In genomic region chr19:17041994-17042393, GRCh38 we compare ENCODE assay signal across 15 cellular contexts. TPM values are rescaled to one million over a fixed set of nuclear protein-coding genes. Genes with fewer than 3 reads are reported as not detected.
A peak's percentile ranks its signal among the peaks of the same experiment; 100 is the strongest.
DNase-seq lines count a peak whose midpoint lies in the region; ATAC-seq, FAIRE-seq and TF ChIP-seq lines count a peak whose summit lies in the region.
"Had no signal": no experiment of that assay in that cellular context is flagged by ENCODE, and none has a peak within 500 bp of the region (broad histone marks: within the 10 kb centered on the region; RNA-seq: fewer than 3 reads in every experiment).

No MANE protein-coding gene starts in this region.

- H3K9me3 ChIP-seq in endothelial cell of umbilical vein (replicated peaks; ENCODE audit: control insufficient read depth, insufficient read depth, low read length) = no peaks in the 10 kb centered on the region
- no peaks in the 10 kb centered on the region for H3K9me3 ChIP-seq in HepG2 (ENCODE audit: low read length)
- no peaks in the 10 kb centered on the region for H3K9me3 ChIP-seq in CD8-positive, alpha-beta T cell (ENCODE audit: low read length)

- H3K79me2 ChIP-seq in endothelial cell of umbilical vein (ENCODE audit: control insufficient read depth, insufficient read depth, low read length) (no peaks in the 10 kb centered on the region), HepG2 (ENCODE audit: insufficient read depth, low read length) (no peaks in the 10 kb centered on the region)

- in situ Hi-C loops in HepG2 (cut with HindIII; ENCODE audit: extremely low pct_ligation_motif_present, low pct_unique_long_range_greater_than_20kb) = no loop called here

- H3K9me3 Mint-ChIP-seq in CD8-positive, alpha-beta T cell = no peaks in the 10 kb centered on the region
- H3K9me3 Mint-ChIP-seq: activated T-helper 1 cell treated with anti-CD3 and anti-CD28 coated beads, Interleukin-12 subunit alpha, Interleukin-12 subunit beta, Interleukin-2, Interleukin-4 antibody, amounts not matched to agents 30 ng/mL and 10 ng/mL and 1 ng/mL, durations not matched to agents 14 hours and 24 hours and 36 hours; CD4-positive, CD25-positive, alpha-beta regulatory T cell; T-helper 1 cell treated with Interleukin-12 subunit alpha and Interleukin-12 subunit beta and Interleukin-4 antibody, amounts not matched to agents 30 μg/mL and 1 μg/mL, for 36 hours had no signal

- POLR2A ChIA-PET in endothelial cell of umbilical vein (lab: Charles Lee) = no interaction called here
- POLR2A ChIA-PET in HepG2 (lab: Yijun Ruan, JAX) = no interaction called here
- POLR2A ChIA-PET in CD8-positive, alpha-beta T cell (lab: Charles Lee) = no interaction called here

- TF ChIP-seq RAD21 in HepG2 (CRISPR knock-in tag; IDR thresholded peaks at IDR 0.05) = no peak

- no peak for TF ChIP-seq EP300 in HepG2 (IDR thresholded peaks at IDR 0.05; ENCODE audit: low read depth in 2 of 2, low read length in 2 of 2)
- no peak for TF ChIP-seq EP300 in HepG2 (CRISPR knock-in tag; IDR thresholded peaks at IDR 0.05; ENCODE audit: borderline replicate concordance)

- H3K9ac ChIP-seq in endothelial cell of umbilical vein (replicated peaks; ENCODE audit: extremely low read depth, insufficient read depth, low read length) (no peak overlapping the region), HepG2 (ENCODE audit: insufficient read depth, low read depth, low read length) (no peak overlapping the region)
- H3K9ac ChIP-seq: KMS-11 had no signal

- peaks cover 2 to 3% of the 10 kb centered on the region in 2 experiments for H3K27me3 ChIP-seq in endothelial cell of umbilical vein (ENCODE audit: control insufficient read depth in 2 of 2, insufficient read depth in 2 of 2, low read length in 2 of 2)
- peaks cover 2 to 15% of the 10 kb centered on the region in 2 experiments; a peak in 2 of 5 replicates for H3K27me3 ChIP-seq in HepG2 (ENCODE audit: control insufficient read depth in 1 of 2, insufficient read depth in 2 of 2, low read length in 2 of 2)
- no peaks in the 10 kb centered on the region for H3K27me3 ChIP-seq in CD8-positive, alpha-beta T cell (ENCODE audit: insufficient read depth, low read length)

- DNase-seq in NCI-H2029 (lab: John Stamatoyannopoulos, UW) (peak; percentile 9), endothelial cell of umbilical vein (ENCODE audit: low read depth, low spot score) (peak; percentile 55), HepG2 (ENCODE audit: low spot score) (no peak), smooth muscle cell of the brain vasculature (ENCODE audit: low read depth, low spot score) (peak; percentile 88), NCI-H1105 treated with DMSO at 0.1 percent for 48 hours (lab: John Stamatoyannopoulos, UW) (no peak), COLO829 (ENCODE audit: low spot score) (no peak)
- no peak for DNase-seq in stimulated activated CD4-positive, alpha-beta T cell treated with anti-CD3 and anti-CD28 coated beads, Interleukin-4, amount 100 ng/mL, for 24 hours
- DNase-seq in CD8-positive, alpha-beta T cell = no peak
- DNase-seq: activated CD4-positive, alpha-beta T cell treated with anti-CD3 and anti-CD28 coated beads for 4 hours; CD4-positive, CD25-positive, alpha-beta regulatory T cell; NCI-H2081 had no signal

- H3K4me3 Mint-ChIP-seq in CD8-positive, alpha-beta T cell = no peak overlapping the region
- H3K4me3 Mint-ChIP-seq: activated T-helper 1 cell treated with anti-CD3 and anti-CD28 coated beads, Interleukin-12 subunit alpha, Interleukin-12 subunit beta, Interleukin-2, Interleukin-4 antibody, amounts not matched to agents 30 ng/mL and 10 ng/mL and 1 ng/mL, durations not matched to agents 14 hours and 24 hours and 36 hours; CD4-positive, CD25-positive, alpha-beta regulatory T cell; T-helper 1 cell treated with Interleukin-12 subunit alpha and Interleukin-12 subunit beta and Interleukin-4 antibody, amounts not matched to agents 30 μg/mL and 1 μg/mL, for 36 hours had no signal

- H3K27ac Mint-ChIP-seq in CD8-positive, alpha-beta T cell = no peak overlapping the region
- H3K27ac Mint-ChIP-seq: activated T-helper 1 cell treated with anti-CD3 and anti-CD28 coated beads, Interleukin-12 subunit alpha, Interleukin-12 subunit beta, Interleukin-2, Interleukin-4 antibody, amounts not matched to agents 30 ng/mL and 10 ng/mL and 1 ng/mL, durations not matched to agents 14 hours and 24 hours and 36 hours; T-helper 1 cell treated with Interleukin-12 subunit alpha and Interleukin-12 subunit beta and Interleukin-4 antibody, amounts not matched to agents 30 μg/mL and 1 μg/mL, for 36 hours had no signal

- FAIRE-seq in endothelial cell of umbilical vein (lab: Jason Lieb, UNC) (peak; percentile 40), HepG2 (lab: Jason Lieb, UNC) (no peak)

- peaks cover 2% of the 10 kb centered on the region for H3K36me3 Mint-ChIP-seq in CD8-positive, alpha-beta T cell
- H3K36me3 Mint-ChIP-seq: CD4-positive, CD25-positive, alpha-beta regulatory T cell had no signal

- H4K20me1 ChIP-seq in endothelial cell of umbilical vein (replicated peaks; ENCODE audit: control insufficient read depth, extremely low read depth, insufficient read depth, low read length) = no peaks in the 10 kb centered on the region
- H4K20me1 ChIP-seq in HepG2 (ENCODE audit: insufficient read depth, low read length) = no peaks in the 10 kb centered on the region

- BruUV-seq in endothelial cell of umbilical vein (replicated peaks; lab: Mats Ljungman, UMichigan) (no TSS peak), HepG2 (replicated peaks; lab: Mats Ljungman, UMichigan) (no TSS peak)

- no peak overlapping the region for H3K27ac ChIP-seq in endothelial cell of umbilical vein (ENCODE audit: insufficient read depth, low read depth, low read length)
- H3K27ac ChIP-seq in HepG2 (ENCODE audit: extremely low read length, insufficient read depth, low read length) = no peak overlapping the region
- no peak overlapping the region for H3K27ac ChIP-seq in CD8-positive, alpha-beta T cell (ENCODE audit: low read depth, low read length)
- H3K27ac ChIP-seq: KMS-11, skin epidermis had no signal

- H3K4me1 Mint-ChIP-seq in CD8-positive, alpha-beta T cell (ENCODE audit: low read depth) = no peaks in the 10 kb centered on the region
- H3K4me1 Mint-ChIP-seq: CD4-positive, CD25-positive, alpha-beta regulatory T cell had no signal

- dilution Hi-C loops in endothelial cell of umbilical vein (cut with MboI; ENCODE audit: extremely low pct_ligation_motif_present, low sequenced_read_pairs) = no loop called here

- TF ChIP-seq POLR2A in endothelial cell of umbilical vein (IDR thresholded peaks at IDR 0.05; ENCODE audit: low read depth, low read length) (no peak), HepG2 (IDR thresholded peaks at IDR 0.05; ENCODE audit: insufficient read depth in 1 of 2, low read depth in 2 of 2, low read length in 2 of 2) (no peak)

- TF ChIP-seq CTCF in endothelial cell of umbilical vein (IDR thresholded peaks at IDR 0.05; ENCODE audit: extremely low read depth in 1 of 2, insufficient read depth in 1 of 2, low read depth in 1 of 2, low read length in 2 of 2) (no peak), HepG2 (CRISPR knock-in tag; IDR thresholded peaks at IDR 0.05) (no peak)
- TF ChIP-seq CTCF in CD8-positive, alpha-beta T cell (IDR thresholded peaks at IDR 0.05) = no peak

- H3K27me3 Mint-ChIP-seq in CD8-positive, alpha-beta T cell (ENCODE audit: low read depth) = peaks cover 2% of the 10 kb centered on the region

- H2AFZ ChIP-seq in endothelial cell of umbilical vein (ENCODE audit: low read depth, low read length) (no peak overlapping the region), HepG2 (ENCODE audit: low read length) (no peak overlapping the region)

- WGBS in HepG2 (ENCODE audit: low lambda C conversion rate) = 23% methylated on average over 9 of the region's 11 CpGs

- intact Hi-C loops in endothelial cell of umbilical vein (cut with micrococcal nuclease) (no loop called here), HepG2 (cut with micrococcal nuclease; ENCODE audit: unreplicated experiment) (no loop called here)
- intact Hi-C loops in CD8-positive, alpha-beta T cell (cut with DNase I, micrococcal nuclease) = no loop called here

- CTCF ChIA-PET in endothelial cell of umbilical vein (lab: Charles Lee) = interaction anchor here (1.5 to 2.1 kb wide), 3 partner anchors 8 to 263 kb away, joined by 4 to 14 read pairs (median 5); no protein-coding TSS in a partner anchor
- CTCF ChIA-PET in HepG2 (lab: Yijun Ruan, JAX; ENCODE audit: low intra/inter-chr PET ratio, low total read pairs) = no interaction called here
- CTCF ChIA-PET in CD8-positive, alpha-beta T cell (lab: Charles Lee) = interaction anchor here (0.6 kb wide), 1 partner anchor 221 kb away, joined by 3 read pairs; no protein-coding TSS in a partner anchor

- H3K4me1 ChIP-seq in endothelial cell of umbilical vein (ENCODE audit: control insufficient read depth, extremely low read depth, insufficient read depth, low read length) (no peaks in the 10 kb centered on the region), HepG2 (ENCODE audit: insufficient read depth, low read length) (peaks cover 14% of the 10 kb centered on the region; the same call in 1 of the 2 replicates)
- H3K4me1 ChIP-seq in CD8-positive, alpha-beta T cell (ENCODE audit: insufficient read depth, low read length) = no peaks in the 10 kb centered on the region

- H3K9me1 ChIP-seq in endothelial cell of umbilical vein (replicated peaks; ENCODE audit: control insufficient read depth, extremely low read depth, insufficient read depth, low read length) = no peaks in the 10 kb centered on the region

- no peaks in the 10 kb centered on the region for H3K36me3 ChIP-seq in endothelial cell of umbilical vein (ENCODE audit: control insufficient read depth in 2 of 2, extremely low read depth in 1 of 2, insufficient read depth in 2 of 2, low read length in 2 of 2)
- no peaks in the 10 kb centered on the region for H3K36me3 ChIP-seq in HepG2 (replicated peaks in 1 of 2; ENCODE audit: control insufficient read depth in 1 of 2, insufficient read depth in 2 of 2, low read length in 2 of 2)
- no peaks in the 10 kb centered on the region for H3K36me3 ChIP-seq in CD8-positive, alpha-beta T cell (ENCODE audit: insufficient read depth, low read length)

- H3K4me2 ChIP-seq in endothelial cell of umbilical vein (ENCODE audit: insufficient read depth, low read length) (no peak overlapping the region), HepG2 (ENCODE audit: low read depth, low read length) (peak overlapping the region; percentile 65)
- H3K4me2 ChIP-seq: KMS-11 had no signal

- H3K4me3 ChIP-seq in endothelial cell of umbilical vein (replicated peaks in 1 of 3; ENCODE audit: insufficient read depth in 1 of 3, low read depth in 1 of 3, low read length in 3 of 3) (no peak overlapping the region), HepG2 (replicated peaks in 1 of 3; ENCODE audit: insufficient read depth in 1 of 3, low read depth in 2 of 3, low read length in 3 of 3) (peak overlapping the region in 1 of 3 experiments; percentile 44; a peak in 1 of 6 replicates)
- no peak overlapping the region for H3K4me3 ChIP-seq in CD8-positive, alpha-beta T cell (ENCODE audit: low read depth, low read length)
- H3K4me3 ChIP-seq: skin epidermis had no signal

- ATAC-seq in HepG2 = peak; percentile 19; the same call in 1 of the 3 replicates
- no peak for ATAC-seq in CD8-positive, alpha-beta T cell

RNA-seq across cellular contexts. Expression of gene CPAMD8, which starts 15.4 kb away (rescaled TPM):
- 2.2 and 2.9 TPM in 2 replicates for total RNA-seq in endothelial cell of umbilical vein
- 3.9 and 5.3 TPM in 2 replicates for polyA plus RNA-seq in endothelial cell of umbilical vein
- polyA plus RNA-seq in endothelial cell of umbilical vein (2011; cell fraction: cytosol; rRNA removed) = 1.8 and 2.4 TPM in 2 replicates
- 5.1 and 5.5 TPM in 2 replicates for polyA plus RNA-seq in endothelial cell of umbilical vein (2011; cell fraction: nucleus; rRNA removed)
- polyA plus RNA-seq in endothelial cell of umbilical vein (2012) = 0.95 and 1.8 TPM in 2 replicates
- polyA minus RNA-seq in endothelial cell of umbilical vein = 2.0 and 3.2 TPM in 2 replicates
- not detected for polyA minus RNA-seq in endothelial cell of umbilical vein (2011; cell fraction: cytosol; rRNA and poly(A)+ RNA removed)
- 2.8 and 3.6 TPM in 2 replicates for polyA minus RNA-seq in endothelial cell of umbilical vein (2011; cell fraction: nucleus; rRNA and poly(A)+ RNA removed)
- 0.28 and 0.29 TPM in 2 replicates for total RNA-seq in HepG2 (2016; rRNA removed; fragmentation: Illumina TruSeq; extraction: Trizol)
- not detected in 2 replicates for total RNA-seq in HepG2 (2016; cell fraction: cytosol; rRNA removed; fragmentation: Illumina TruSeq; extraction: Trizol; ENCODE audit: low read depth)
- 0.04 and 0.21 TPM in 2 replicates for total RNA-seq in HepG2 (2016; cell fraction: insoluble cytoplasmic fraction; rRNA removed; fragmentation: Illumina TruSeq; extraction: Trizol)
- total RNA-seq in HepG2 (2016; cell fraction: membrane; rRNA removed; fragmentation: Illumina TruSeq; extraction: Trizol) = not detected in 2 replicates
- 0.34 TPM in 2 replicates for total RNA-seq in HepG2 (2016; cell fraction: nucleus; rRNA removed; fragmentation: Illumina TruSeq; extraction: Trizol)
- polyA plus RNA-seq in HepG2 (2011; rRNA removed) = 0.34 and 0.91 TPM in 2 replicates
- polyA plus RNA-seq in HepG2 (2011; cell fraction: cytosol; rRNA removed) = 0.21 and 0.35 TPM in 2 replicates
- polyA plus RNA-seq in HepG2 (2011; cell fraction: nucleus; rRNA removed) = 1.6 and 2.5 TPM in 2 replicates
- 0.12 and 0.71 TPM in 2 replicates for polyA plus RNA-seq in HepG2 (2012)
- 0.09 TPM in 1 of 2 replicates, not detected in the other for polyA plus RNA-seq in HepG2 (2016; cell fraction: cytosol; fragmentation: Illumina TruSeq; extraction: Trizol; ENCODE audit: low read depth)
- polyA plus RNA-seq in HepG2 (2016; cell fraction: insoluble cytoplasmic fraction; fragmentation: Illumina TruSeq; extraction: Trizol; ENCODE audit: low read depth) = 0.07 TPM in 1 of 2 replicates, not detected in the other
- 0.26 TPM in 1 of 2 replicates, not detected in the other for polyA plus RNA-seq in HepG2 (2016; cell fraction: membrane; fragmentation: Illumina TruSeq; extraction: Trizol; ENCODE audit: low read depth)
- 0.14 and 0.48 TPM in 2 replicates for polyA plus RNA-seq in HepG2 (2016; cell fraction: nucleus; fragmentation: Illumina TruSeq; extraction: Trizol; ENCODE audit: insufficient read depth, low read depth)
- 0.30 and 0.94 TPM in 2 replicates for polyA minus RNA-seq in HepG2 (2011; rRNA and poly(A)+ RNA removed; ENCODE audit: low replicate concordance)
- polyA minus RNA-seq in HepG2 (2011; cell fraction: cytosol; rRNA and poly(A)+ RNA removed) = not detected in 2 replicates
- 0.26 and 1.4 TPM in 2 replicates for polyA minus RNA-seq in HepG2 (2011; cell fraction: nucleus; rRNA and poly(A)+ RNA removed)
- under 1 TPM; 0.25 to 0.43 TPM for total RNA-seq in CD8-positive, alpha-beta T cell

RNA-seq across cellular contexts. Expression of gene HAUS8, which starts 33.3 kb away (rescaled TPM):
- total RNA-seq in endothelial cell of umbilical vein (23.4 and 30.3 TPM in 2 replicates), HepG2 (2016; rRNA removed; fragmentation: Illumina TruSeq; extraction: Trizol) (17.5 and 19.1 TPM in 2 replicates)
- polyA plus RNA-seq in endothelial cell of umbilical vein (9.0 and 9.6 TPM in 2 replicates), HepG2 (2011; rRNA removed) (7.1 and 7.8 TPM in 2 replicates)
- 16.1 and 17.5 TPM in 2 replicates for polyA plus RNA-seq in endothelial cell of umbilical vein (2011; cell fraction: cytosol; rRNA removed)
- polyA plus RNA-seq in endothelial cell of umbilical vein (2011; cell fraction: nucleus; rRNA removed) = 17.8 and 25.4 TPM in 2 replicates
- polyA plus RNA-seq in endothelial cell of umbilical vein (2012) = 12.6 and 15.8 TPM in 2 replicates
- 7.9 and 8.0 TPM in 2 replicates for polyA minus RNA-seq in endothelial cell of umbilical vein
- polyA minus RNA-seq in endothelial cell of umbilical vein (2011; cell fraction: cytosol; rRNA and poly(A)+ RNA removed) = 13.7 TPM
- polyA minus RNA-seq in endothelial cell of umbilical vein (2011; cell fraction: nucleus; rRNA and poly(A)+ RNA removed) = 7.5 and 8.4 TPM in 2 replicates
- 7.9 and 8.8 TPM in 2 replicates for total RNA-seq in HepG2 (2016; cell fraction: cytosol; rRNA removed; fragmentation: Illumina TruSeq; extraction: Trizol; ENCODE audit: low read depth)
- 17.4 and 19.5 TPM in 2 replicates for total RNA-seq in HepG2 (2016; cell fraction: insoluble cytoplasmic fraction; rRNA removed; fragmentation: Illumina TruSeq; extraction: Trizol)
- total RNA-seq in HepG2 (2016; cell fraction: membrane; rRNA removed; fragmentation: Illumina TruSeq; extraction: Trizol) = 10.4 and 12.6 TPM in 2 replicates
- 10.9 and 13.5 TPM in 2 replicates for total RNA-seq in HepG2 (2016; cell fraction: nucleus; rRNA removed; fragmentation: Illumina TruSeq; extraction: Trizol)
- polyA plus RNA-seq in HepG2 (2011; cell fraction: cytosol; rRNA removed) = 4.3 and 7.7 TPM in 2 replicates
- polyA plus RNA-seq in HepG2 (2011; cell fraction: nucleus; rRNA removed) = 9.4 and 9.9 TPM in 2 replicates
- polyA plus RNA-seq in HepG2 (2012) = 5.2 and 6.2 TPM in 2 replicates
- 4.1 and 4.3 TPM in 2 replicates for polyA plus RNA-seq in HepG2 (2016; cell fraction: cytosol; fragmentation: Illumina TruSeq; extraction: Trizol; ENCODE audit: low read depth)
- 20.4 and 22.5 TPM in 2 replicates for polyA plus RNA-seq in HepG2 (2016; cell fraction: insoluble cytoplasmic fraction; fragmentation: Illumina TruSeq; extraction: Trizol; ENCODE audit: low read depth)
- 5.6 and 9.6 TPM in 2 replicates for polyA plus RNA-seq in HepG2 (2016; cell fraction: membrane; fragmentation: Illumina TruSeq; extraction: Trizol; ENCODE audit: low read depth)
- 26.2 and 30.0 TPM in 2 replicates for polyA plus RNA-seq in HepG2 (2016; cell fraction: nucleus; fragmentation: Illumina TruSeq; extraction: Trizol; ENCODE audit: insufficient read depth, low read depth)
- polyA minus RNA-seq in HepG2 (2011; rRNA and poly(A)+ RNA removed; ENCODE audit: low replicate concordance) = 6.4 and 32.7 TPM in 2 replicates
- 2.3 and 4.7 TPM in 2 replicates for polyA minus RNA-seq in HepG2 (2011; cell fraction: cytosol; rRNA and poly(A)+ RNA removed)
- 3.7 and 4.2 TPM in 2 replicates for polyA minus RNA-seq in HepG2 (2011; cell fraction: nucleus; rRNA and poly(A)+ RNA removed)
- total RNA-seq in CD8-positive, alpha-beta T cell = 10 to 100 TPM; 29.3 to 33.9 TPM

RNA-seq across cellular contexts. Expression of gene MYO9B, which starts 33.6 kb away (rescaled TPM):
- total RNA-seq in endothelial cell of umbilical vein = 119 and 124 TPM in 2 replicates
- 64.4 and 69.8 TPM in 2 replicates for polyA plus RNA-seq in endothelial cell of umbilical vein
- 43.2 and 47.5 TPM in 2 replicates for polyA plus RNA-seq in endothelial cell of umbilical vein (2011; cell fraction: cytosol; rRNA removed)
- polyA plus RNA-seq in endothelial cell of umbilical vein (2011; cell fraction: nucleus; rRNA removed) = 227 and 234 TPM in 2 replicates
- 76.5 and 94.6 TPM in 2 replicates for polyA plus RNA-seq in endothelial cell of umbilical vein (2012)
- 97.0 and 109 TPM in 2 replicates for polyA minus RNA-seq in endothelial cell of umbilical vein
- 42.7 TPM for polyA minus RNA-seq in endothelial cell of umbilical vein (2011; cell fraction: cytosol; rRNA and poly(A)+ RNA removed)
- polyA minus RNA-seq in endothelial cell of umbilical vein (2011; cell fraction: nucleus; rRNA and poly(A)+ RNA removed) = 104 and 123 TPM in 2 replicates
- total RNA-seq in HepG2 (2016; rRNA removed; fragmentation: Illumina TruSeq; extraction: Trizol) = 14.1 and 18.0 TPM in 2 replicates
- total RNA-seq in HepG2 (2016; cell fraction: cytosol; rRNA removed; fragmentation: Illumina TruSeq; extraction: Trizol; ENCODE audit: low read depth) = 13.9 and 14.5 TPM in 2 replicates
- 10.1 and 18.6 TPM in 2 replicates for total RNA-seq in HepG2 (2016; cell fraction: insoluble cytoplasmic fraction; rRNA removed; fragmentation: Illumina TruSeq; extraction: Trizol)
- 10.7 and 11.5 TPM in 2 replicates for total RNA-seq in HepG2 (2016; cell fraction: membrane; rRNA removed; fragmentation: Illumina TruSeq; extraction: Trizol)
- 22.1 and 24.4 TPM in 2 replicates for total RNA-seq in HepG2 (2016; cell fraction: nucleus; rRNA removed; fragmentation: Illumina TruSeq; extraction: Trizol)
- polyA plus RNA-seq in HepG2 (2011; rRNA removed) = 18.3 and 23.4 TPM in 2 replicates
- polyA plus RNA-seq in HepG2 (2011; cell fraction: cytosol; rRNA removed) = 7.2 and 9.7 TPM in 2 replicates
- polyA plus RNA-seq in HepG2 (2011; cell fraction: nucleus; rRNA removed) = 169 and 196 TPM in 2 replicates
- 15.6 and 21.8 TPM in 2 replicates for polyA plus RNA-seq in HepG2 (2012)
- polyA plus RNA-seq in HepG2 (2016; cell fraction: cytosol; fragmentation: Illumina TruSeq; extraction: Trizol; ENCODE audit: low read depth) = 1.5 and 1.8 TPM in 2 replicates
- 11.9 and 14.6 TPM in 2 replicates for polyA plus RNA-seq in HepG2 (2016; cell fraction: insoluble cytoplasmic fraction; fragmentation: Illumina TruSeq; extraction: Trizol; ENCODE audit: low read depth)
- polyA plus RNA-seq in HepG2 (2016; cell fraction: membrane; fragmentation: Illumina TruSeq; extraction: Trizol; ENCODE audit: low read depth) = 3.6 and 3.7 TPM in 2 replicates
- 77.8 and 81.3 TPM in 2 replicates for polyA plus RNA-seq in HepG2 (2016; cell fraction: nucleus; fragmentation: Illumina TruSeq; extraction: Trizol; ENCODE audit: insufficient read depth, low read depth)
- 28.0 and 67.0 TPM in 2 replicates for polyA minus RNA-seq in HepG2 (2011; rRNA and poly(A)+ RNA removed; ENCODE audit: low replicate concordance)
- 11.5 and 11.6 TPM in 2 replicates for polyA minus RNA-seq in HepG2 (2011; cell fraction: cytosol; rRNA and poly(A)+ RNA removed)
- 37.3 and 38.0 TPM in 2 replicates for polyA minus RNA-seq in HepG2 (2011; cell fraction: nucleus; rRNA and poly(A)+ RNA removed)
- total RNA-seq in CD8-positive, alpha-beta T cell = 100 to 1,000 TPM; 221 to 238 TPM

Comparison
In these comparisons a context has a peak if more than half of its experiments do, and no peak if none do; other contexts are left out.
1. DNase-seq: peak in NCI-H2029 (single experiment), endothelial cell of umbilical vein (single experiment) and smooth muscle cell of the brain vasculature (single experiment); none in HepG2 (single experiment), NCI-H1105 treated with DMSO at 0.1 percent for 48 hours (single experiment), COLO829 (single experiment), stimulated activated CD4-positive, alpha-beta T cell treated with anti-CD3 and anti-CD28 coated beads, Interleukin-4, amount 100 ng/mL, for 24 hours (single experiment) and CD8-positive, alpha-beta T cell (0 of 7).